1 cellular context compared by ENCODE assay signal in the genomic region with DNA sequence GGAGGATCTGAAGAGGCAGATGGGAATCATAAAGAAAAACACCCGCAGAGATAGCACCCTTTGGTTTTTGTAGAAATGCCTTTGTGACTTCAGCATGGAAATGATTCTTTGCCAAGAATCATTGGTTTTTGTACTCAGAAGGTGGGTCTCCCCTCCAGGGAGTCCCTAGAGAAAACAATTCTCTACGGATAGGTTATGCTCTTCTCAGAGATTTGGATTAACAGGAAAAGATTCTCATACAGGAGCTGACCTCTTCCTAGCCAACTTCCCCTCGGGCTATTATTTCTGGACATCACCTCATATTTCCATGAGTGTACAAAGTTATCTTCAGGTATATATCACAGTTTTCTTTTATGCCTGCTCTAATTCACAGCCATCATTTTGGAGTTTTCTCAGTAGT.
TF ChIP-seq lines count a peak whose summit lies in the region.

No MANE protein-coding gene starts in this region.

TF ChIP-seq in WTC11, 78 proteins besides CTCF, POLR2A, EP300 and RAD21 (continued from another document):
- no peak for TF ChIP-seq CDX4 (CRISPR knock-in tag; IDR thresholded peaks at IDR 0.05; ENCODE audit: borderline replicate concordance)
TF ChIP-seq in WTC11: peak in this region for 0.
